8 cellular contexts compared by ENCODE assay signal in genomic region chr6:150417899-150418824, GRCh38.
DNase-seq lines count a peak whose midpoint lies in the region; ATAC-seq and TF ChIP-seq lines count a peak whose summit lies in the region.

No MANE protein-coding gene starts in this region.

- H3K9me3 ChIP-seq in RWPE2 (ENCODE audit: severe bottlenecking) = no peaks in the 10 kb centered on the region

- H3K27ac ChIP-seq in RWPE2 (ENCODE audit: poor library complexity, severe bottlenecking) = peak overlapping the region; percentile 58

- H3K4me1 ChIP-seq in RWPE2 (ENCODE audit: insufficient read depth, poor library complexity, severe bottlenecking) = peaks cover 4% of the 10 kb centered on the region

- ATAC-seq in GM21390 (IDR thresholded peaks at IDR 0.05; ENCODE audit: unreplicated experiment) = peak; percentile 75
- peak; percentile 85 for ATAC-seq in RWPE2 (ENCODE audit: low read depth)

- in situ Hi-C loops in KBM-7 (cut with MboI; ENCODE audit: low pct_unique_long_range_greater_than_20kb, low sequenced_read_pairs) = loop anchor here (25.0 kb wide), 1 partner anchor 394 kb away; no protein-coding TSS in a partner anchor

- H3K4me3 ChIP-seq in RWPE2 (ENCODE audit: severe bottlenecking) (no peak overlapping the region), cardiac fibroblast (replicated peaks in 1 of 2; ENCODE audit: low read depth in 2 of 2, low read length in 2 of 2) (peak overlapping the region; percentile 33 to 38)

- no peaks in the 10 kb centered on the region for H3K36me3 ChIP-seq in RWPE2 (ENCODE audit: low read depth)

- DNase-seq in ELR (ENCODE audit: low read depth) (peak; percentile 73), KBM-7 (peak; percentile 72), RWPE2 (ENCODE audit: low spot score) (no peak), cardiac fibroblast (ENCODE audit: low read depth in 2 of 2) (peak; percentile 86 to 88), kidney glomerular epithelial cell (lab: John Stamatoyannopoulos, UW) (peak; percentile 87), T-helper 9 cell (no peak)
- DNase-seq in stimulated activated naive CD4-positive, alpha-beta T cell treated with Interleukin-2 at 50 U/mL for 16 hours (lab: John Stamatoyannopoulos, UW) = peak; percentile 11

- no peaks in the 10 kb centered on the region for H3K27me3 ChIP-seq in RWPE2 (ENCODE audit: insufficient read depth, poor library complexity, severe bottlenecking)

- TF ChIP-seq CTCF in RWPE2 (IDR thresholded peaks at IDR 0.05; ENCODE audit: poor library complexity, severe bottlenecking) (peak; percentile 88), cardiac fibroblast (IDR thresholded peaks at IDR 0.05; ENCODE audit: low read depth, low read length) (peak; percentile 83)

Comparison
In these comparisons a context has a peak if more than half of its experiments do, and no peak if none do; other contexts are left out.
1. DNase-seq: peak in ELR (single experiment), KBM-7 (single experiment), cardiac fibroblast (2 of 2), kidney glomerular epithelial cell (single experiment) and stimulated activated naive CD4-positive, alpha-beta T cell treated with Interleukin-2 at 50 U/mL for 16 hours (single experiment); none in RWPE2 (single experiment) and T-helper 9 cell (single experiment).